Comparison of ENCODE assay signal across 8 cellular contexts in genomic region chr1:223244366-223245103, GRCh38.
DNase-seq lines count a peak whose midpoint lies in the region; ATAC-seq and TF ChIP-seq lines count a peak whose summit lies in the region.

No MANE protein-coding gene starts in this region.

- H3K4me1 ChIP-seq in fibroblast of lung (ENCODE audit: control insufficient read depth, extremely low read depth, insufficient read depth, low read length) (no peaks in the 10 kb centered on the region), sigmoid colon (no peaks in the 10 kb centered on the region)

- no peak overlapping the region for H3K27ac ChIP-seq in fibroblast of lung (ENCODE audit: insufficient read depth, low read length)
- H3K27ac ChIP-seq in sigmoid colon, result no peak overlapping the region

- ATAC-seq in GM18909 (IDR thresholded peaks at IDR 0.05; ENCODE audit: poor library complexity, unreplicated experiment) (peak; percentile 75), GM21367 (IDR thresholded peaks at IDR 0.05; ENCODE audit: unreplicated experiment) (no peak)

- intact Hi-C loops in sigmoid colon (cut with DNase I), result no loop called here

- 75 to 85% methylated on average over 4 of the region's 4 CpGs for WGBS in sigmoid colon, 2 donors

- H3K4me3 ChIP-seq in NB4 (ENCODE audit: low read depth, low read length), result no peak overlapping the region
- no peak overlapping the region for H3K4me3 ChIP-seq in fibroblast of lung (replicated peaks in 1 of 4; ENCODE audit: control extremely low read depth in 1 of 4, insufficient read depth in 1 of 4, low read depth in 3 of 4, low read length in 4 of 4)
- no peak overlapping the region for H3K4me3 ChIP-seq in sigmoid colon

- no peak overlapping the region for H3K9ac ChIP-seq in fibroblast of lung (ENCODE audit: insufficient read depth, low read length)

- H3K27me3 ChIP-seq in fibroblast of lung (ENCODE audit: control insufficient read depth, insufficient read depth, low read length) (no peaks in the 10 kb centered on the region), sigmoid colon (no peaks in the 10 kb centered on the region)

- no peaks in the 10 kb centered on the region for H3K36me3 ChIP-seq in fibroblast of lung (ENCODE audit: control insufficient read depth, insufficient read depth, low read length)
- H3K36me3 ChIP-seq in sigmoid colon, result no peaks in the 10 kb centered on the region

- no peaks in the 10 kb centered on the region for H4K20me1 ChIP-seq in fibroblast of lung (ENCODE audit: control insufficient read depth, extremely low read depth, insufficient read depth, low read length)

- TF ChIP-seq CTCF in NB4 (IDR thresholded peaks at IDR 0.05; ENCODE audit: low read depth, low read length), result peak; percentile 14
- TF ChIP-seq CTCF in fibroblast of lung (conservative IDR thresholded peaks at IDR 0.05 in 1 of 2, IDR thresholded peaks at IDR 0.05 in 1 of 2; ENCODE audit: low read depth in 1 of 2, low read length in 2 of 2), result peak in 1 of 2 donors; percentile 14
- no peak for TF ChIP-seq CTCF in sigmoid colon (IDR thresholded peaks at IDR 0.05)

- H3K4me2 ChIP-seq in fibroblast of lung (ENCODE audit: extremely low read depth, insufficient read depth, low read length), result no peak overlapping the region

- TF ChIP-seq EP300 in sigmoid colon (IDR thresholded peaks at IDR 0.05), result no peak

- H2AFZ ChIP-seq in fibroblast of lung (ENCODE audit: low read length), result no peak overlapping the region

- DNase-seq in CD1c-positive myeloid dendritic cell (ENCODE audit: extremely low spot score) (peak; percentile 34), NB4 (ENCODE audit: low read depth) (peak; percentile 27), fibroblast of lung (ENCODE audit: low read depth in 2 of 2) (peak; percentile 8 to 35), cerebellar cortex (ENCODE audit: low spot score) (no peak), sigmoid colon (no peak), hepatic stellate cell (ENCODE audit: low spot score) (no peak)

- TF ChIP-seq POLR2A in NB4 (IDR thresholded peaks at IDR 0.05; ENCODE audit: extremely low read depth, insufficient read length) (no peak), sigmoid colon (IDR thresholded peaks at IDR 0.05) (no peak)

- no peaks in the 10 kb centered on the region for H3K79me2 ChIP-seq in fibroblast of lung (ENCODE audit: control insufficient read depth, insufficient read depth, low read length)

- H3K9me3 ChIP-seq in fibroblast of lung (ENCODE audit: control insufficient read depth, insufficient read depth, low read depth, low read length) (no peaks in the 10 kb centered on the region), sigmoid colon (no peaks in the 10 kb centered on the region)

Comparison
In these comparisons a context has a peak if more than half of its experiments do, and no peak if none do; other contexts are left out.
1. DNase-seq: peak in CD1c-positive myeloid dendritic cell (single experiment), NB4 (single experiment) and fibroblast of lung (2 of 2); none in cerebellar cortex (single experiment), sigmoid colon (single experiment) and hepatic stellate cell (single experiment).